8 cellular contexts compared by ENCODE assay signal in the genomic region with DNA sequence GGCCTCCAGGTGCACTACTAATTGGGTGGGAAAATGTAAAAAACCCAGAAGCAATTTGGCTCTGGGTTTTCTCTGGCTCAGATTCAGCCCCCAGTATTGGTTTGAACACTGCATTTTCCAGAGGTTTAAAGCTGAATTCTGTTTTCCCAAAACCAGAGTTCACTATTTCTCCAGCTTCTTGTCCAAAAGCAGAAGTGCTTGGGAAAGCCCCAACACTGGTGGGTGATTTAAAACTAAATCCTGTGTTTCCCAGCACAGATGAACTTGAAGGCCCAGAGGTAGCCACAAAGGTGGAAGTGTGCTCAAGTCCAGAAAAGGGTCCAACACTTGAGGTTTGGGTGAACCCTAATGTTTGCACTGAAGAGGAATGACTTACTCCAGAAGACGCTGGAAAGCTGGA. TPM values are rescaled to one million over a fixed set of nuclear protein-coding genes. Genes with fewer than 3 reads are reported as not detected.
DNase-seq lines count a peak whose midpoint lies in the region; ATAC-seq and TF ChIP-seq lines count a peak whose summit lies in the region.

No MANE protein-coding gene starts in this region.

- H3K4me1 ChIP-seq in BLaER1 = peaks cover 56% of the 10 kb centered on the region
- peaks cover 0 to 29% of the 10 kb centered on the region in 2 donors for H3K4me1 ChIP-seq in breast epithelium

- no peaks in the 10 kb centered on the region for H3K27me3 Mint-ChIP-seq in IgD-negative memory B cell
- H3K27me3 Mint-ChIP-seq in naive thymus-derived CD8-positive, alpha-beta T cell = no peaks in the 10 kb centered on the region

- intact Hi-C loops in breast epithelium (cut with DNase I; ENCODE audit: low total_unique reads) (no loop called here), lower leg skin (cut with DNase I; ENCODE audit: low total_unique reads) (no loop called here)

- peak overlapping the region; percentile 45 to 93 (median 90) for H3K4me3 Mint-ChIP-seq in IgD-negative memory B cell
- peak overlapping the region; percentile 77 to 92 (median 90) for H3K4me3 Mint-ChIP-seq in naive thymus-derived CD8-positive, alpha-beta T cell

- peak overlapping the region; percentile 99 for H3K9ac ChIP-seq in BLaER1

- whole genome bisulfite sequencing in lower leg skin, 2 donors = 89 to 100% methylated on average over 1 of the region's 1 CpG

- DNase-seq in breast epithelium (ENCODE audit: low spot score in 2 of 2) = no peak
- DNase-seq in naive thymus-derived CD8-positive, alpha-beta T cell = no peak
- DNase-seq in lower leg skin (ENCODE audit: low spot score in 2 of 2) = no peak
- DNase-seq in caudate nucleus (lab: John Stamatoyannopoulos, UW) = no peak
- no peak for DNase-seq in SIG-M5 (lab: John Stamatoyannopoulos, UW)

- peaks cover 26 to 39% (median 31%) of the 10 kb centered on the region in 3 donors for H3K4me1 Mint-ChIP-seq in IgD-negative memory B cell
- peaks cover 20 to 74% (median 61%) of the 10 kb centered on the region in 4 donors for H3K4me1 Mint-ChIP-seq in naive thymus-derived CD8-positive, alpha-beta T cell

- peaks cover 61% of the 10 kb centered on the region for H4K20me1 ChIP-seq in BLaER1

- no peak for ATAC-seq in naive thymus-derived CD8-positive, alpha-beta T cell
- ATAC-seq in HG02642 (IDR thresholded peaks at IDR 0.05; ENCODE audit: poor library complexity, unreplicated experiment) = no peak

- H3K27ac ChIP-seq in BLaER1 (no peak overlapping the region), breast epithelium (peak overlapping the region; percentile 93 to 98), caudate nucleus (ENCODE audit: low read depth, low read length) (no peak overlapping the region)

- peaks cover 46% of the 10 kb centered on the region for H3K36me3 ChIP-seq in BLaER1
- no peaks in the 10 kb centered on the region for H3K36me3 ChIP-seq in breast epithelium

- TF ChIP-seq POLR2A in breast epithelium (IDR thresholded peaks at IDR 0.05) = no peak
- no peak for TF ChIP-seq POLR2A in lower leg skin (IDR thresholded peaks at IDR 0.05)

- peak overlapping the region; percentile 93 for H3K4me2 ChIP-seq in BLaER1

- POLR2A ChIA-PET in naive thymus-derived CD8-positive, alpha-beta T cell (lab: Charles Lee) = interaction anchor here (0.6 to 1.5 kb wide), 6 partner anchors 9 to 140 kb away, joined by 3 to 8 read pairs (median 4); a partner anchor contains a TSS

- H3K27me3 ChIP-seq in BLaER1 = no peaks in the 10 kb centered on the region
- no peaks in the 10 kb centered on the region for H3K27me3 ChIP-seq in breast epithelium

- H3K9me3 ChIP-seq in BLaER1 (no peaks in the 10 kb centered on the region), breast epithelium (no peaks in the 10 kb centered on the region)

- H3K4me3 ChIP-seq in BLaER1 = peak overlapping the region; percentile 99
- H3K4me3 ChIP-seq in breast epithelium = peak overlapping the region in 2 of 3 donors; percentile 95 to 96
- no peak overlapping the region for H3K4me3 ChIP-seq in lower leg skin (ENCODE audit: low read depth, poor library complexity, severe bottlenecking)

- H3K36me3 Mint-ChIP-seq in IgD-negative memory B cell = peaks cover under 1% of the 10 kb centered on the region
- H3K36me3 Mint-ChIP-seq in naive thymus-derived CD8-positive, alpha-beta T cell = peaks cover 4 to 50% (median 12%) of the 10 kb centered on the region in 3 donors

- TF ChIP-seq CTCF in breast epithelium (IDR thresholded peaks at IDR 0.05) (no peak), lower leg skin (IDR thresholded peaks at IDR 0.05) (no peak)

- H3K9me3 Mint-ChIP-seq in IgD-negative memory B cell = no peaks in the 10 kb centered on the region
- no peaks in the 10 kb centered on the region for H3K9me3 Mint-ChIP-seq in naive thymus-derived CD8-positive, alpha-beta T cell

- H3K27ac Mint-ChIP-seq in IgD-negative memory B cell = peak overlapping the region; percentile 39 to 84 (median 78)
- peak overlapping the region in 7 of 10 donors; percentile 79 to 97 (median 92) for H3K27ac Mint-ChIP-seq in naive thymus-derived CD8-positive, alpha-beta T cell

RNA-seq across cellular contexts. Expression of a gene that starts 0.7 kb away (rescaled TPM):
- 48.5 TPM for polyA plus RNA-seq in IgD-negative memory B cell
- total RNA-seq in breast epithelium = 10 to 100 TPM; 91.5 to 100.0 (median 99.2) TPM
- 100 to 1,000 TPM; 186 to 187 TPM for total RNA-seq in naive thymus-derived CD8-positive, alpha-beta T cell
- 10 to 100 TPM; 40.5 to 61.0 (median 41.5) TPM for polyA plus RNA-seq in naive thymus-derived CD8-positive, alpha-beta T cell
- total RNA-seq in lower leg skin = 10 to 100 TPM; 45.5 to 71.4 (median 57.7) TPM

RNA-seq across cellular contexts. Expression of a gene that starts 1.4 kb away (rescaled TPM):
- polyA plus RNA-seq in IgD-negative memory B cell = 33.8 TPM
- total RNA-seq in breast epithelium (10 to 100 TPM; 15.4 to 22.8 (median 17.3) TPM), lower leg skin (10 to 100 TPM in 3 of 4 donors, 1 to 10 TPM in 1; 7.4 to 21.7 (median 17.0) TPM)
- 10 to 100 TPM; 14.8 to 15.6 TPM for total RNA-seq in naive thymus-derived CD8-positive, alpha-beta T cell
- polyA plus RNA-seq in naive thymus-derived CD8-positive, alpha-beta T cell = 10 to 100 TPM; 14.2 to 22.2 (median 14.7) TPM

RNA-seq across cellular contexts. Expression of a gene that starts 38.9 kb away (rescaled TPM):
- 1.3 TPM for polyA plus RNA-seq in IgD-negative memory B cell
- total RNA-seq in breast epithelium (1 to 10 TPM in 2 of 3 donors, under 1 TPM in 1; 0.96 to 2.9 (median 2.6) TPM), lower leg skin (1 to 10 TPM; 2.2 to 4.8 (median 2.3) TPM)
- total RNA-seq in naive thymus-derived CD8-positive, alpha-beta T cell = 1 to 10 TPM; 6.4 to 7.3 TPM
- polyA plus RNA-seq in naive thymus-derived CD8-positive, alpha-beta T cell = 1 to 10 TPM in 1 of 3 donors, under 1 TPM in 2; 0.44 to 1.2 (median 0.51) TPM

RNA-seq across cellular contexts. Expression of a gene that starts 39.2 kb away (rescaled TPM):
- polyA plus RNA-seq in IgD-negative memory B cell = 22.4 TPM
- total RNA-seq in breast epithelium (10 to 100 TPM; 25.2 to 31.0 (median 28.5) TPM), lower leg skin (10 to 100 TPM; 30.3 to 44.0 (median 33.3) TPM)
- 10 to 100 TPM; 80.0 to 86.2 TPM for total RNA-seq in naive thymus-derived CD8-positive, alpha-beta T cell
- polyA plus RNA-seq in naive thymus-derived CD8-positive, alpha-beta T cell = 10 to 100 TPM; 17.2 to 37.4 (median 19.9) TPM

RNA-seq across cellular contexts. Expression of a gene that starts 56.1 kb away (rescaled TPM):
- polyA plus RNA-seq in IgD-negative memory B cell = 13.5 TPM
- total RNA-seq in breast epithelium = 100 to 1,000 TPM in 1 of 3 donors, 10 to 100 TPM in 2; 41.4 to 144 (median 56.4) TPM
- 10 to 100 TPM; 43.6 to 47.6 TPM for total RNA-seq in naive thymus-derived CD8-positive, alpha-beta T cell
- 10 to 100 TPM; 12.3 to 14.6 (median 14.3) TPM for polyA plus RNA-seq in naive thymus-derived CD8-positive, alpha-beta T cell
- 100 to 1,000 TPM in 1 of 4 donors, 10 to 100 TPM in 3; 60.8 to 165 (median 81.7) TPM for total RNA-seq in lower leg skin

Comparison
In these comparisons a context has a peak if more than half of its experiments do, and no peak if none do; other contexts are left out.
1. H3K27ac ChIP-seq: peak in breast epithelium (2 of 2); none in BLaER1 (single experiment) and caudate nucleus (single experiment).